ENCODE assay signal across 1 cellular context in the genomic region with DNA sequence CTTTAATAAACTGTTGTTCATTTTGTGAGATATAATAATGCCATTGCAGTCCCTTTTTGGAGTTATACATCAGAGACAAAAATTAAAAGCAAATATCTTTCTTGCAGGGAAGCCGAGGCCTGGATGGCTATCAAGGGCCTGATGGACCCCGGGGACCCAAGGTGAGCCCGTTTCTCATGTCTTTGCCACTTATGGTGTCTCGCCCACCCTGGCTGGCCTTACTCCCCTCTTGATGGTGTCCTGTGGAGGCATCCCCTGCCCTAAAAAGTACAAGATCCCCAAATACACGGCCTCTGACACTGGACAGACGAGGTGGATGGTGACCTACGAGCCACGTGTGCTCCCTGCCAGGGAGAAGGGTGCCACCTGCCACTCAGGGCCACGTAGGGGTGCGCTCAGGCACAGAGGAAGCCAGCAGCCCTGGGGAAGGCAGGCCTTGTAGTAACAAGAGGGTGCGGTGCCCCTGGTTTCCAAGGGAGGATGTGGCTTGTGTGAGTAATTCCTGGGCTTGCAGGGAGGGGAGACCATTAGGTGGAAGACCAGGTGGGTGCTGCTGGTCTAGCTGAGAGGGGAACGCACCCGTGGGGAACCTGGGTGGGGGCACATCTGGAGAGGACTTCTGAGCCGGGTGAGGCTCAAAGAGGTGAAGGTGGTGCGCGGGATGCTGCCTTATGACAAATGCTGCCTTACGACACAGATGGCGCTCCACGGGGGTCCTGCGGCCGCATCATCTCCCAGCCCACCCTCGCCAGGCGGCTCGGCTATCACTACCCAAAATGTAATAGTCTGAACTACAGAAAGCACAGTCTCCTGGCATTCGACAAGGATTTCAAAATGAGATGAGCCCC.
TF ChIP-seq lines count a peak whose summit lies in the region.

No MANE protein-coding gene starts in this region.

TF ChIP-seq in IMR-90, 13 proteins besides CTCF, POLR2A, EP300 and RAD21:
- TF ChIP-seq SMC3 (IDR thresholded peaks at IDR 0.05; ENCODE audit: low read depth, low read length) (no peak), RCOR1 (IDR thresholded peaks at IDR 0.05; ENCODE audit: insufficient replicate concordance, low read length) (no peak), RFX5 (IDR thresholded peaks at IDR 0.05; ENCODE audit: low read depth, low read length) (no peak), NFE2L2 (IDR thresholded peaks at IDR 0.05; ENCODE audit: low read depth, low read length) (no peak), BHLHE40 (IDR thresholded peaks at IDR 0.05; ENCODE audit: low read depth, low read length) (no peak), CEBPB (IDR thresholded peaks at IDR 0.05; ENCODE audit: low read depth, low read length) (no peak), CHD1 (IDR thresholded peaks at IDR 0.05; ENCODE audit: low read depth, low read length) (no peak), MAZ (IDR thresholded peaks at IDR 0.05; ENCODE audit: borderline replicate concordance, low read depth, low read length) (no peak), MAFK (IDR thresholded peaks at IDR 0.05; ENCODE audit: low read depth, low read length) (no peak), MXI1 (IDR thresholded peaks at IDR 0.05; ENCODE audit: borderline replicate concordance, low read depth, low read length) (no peak)
- TF ChIP-seq, protein P1, sequence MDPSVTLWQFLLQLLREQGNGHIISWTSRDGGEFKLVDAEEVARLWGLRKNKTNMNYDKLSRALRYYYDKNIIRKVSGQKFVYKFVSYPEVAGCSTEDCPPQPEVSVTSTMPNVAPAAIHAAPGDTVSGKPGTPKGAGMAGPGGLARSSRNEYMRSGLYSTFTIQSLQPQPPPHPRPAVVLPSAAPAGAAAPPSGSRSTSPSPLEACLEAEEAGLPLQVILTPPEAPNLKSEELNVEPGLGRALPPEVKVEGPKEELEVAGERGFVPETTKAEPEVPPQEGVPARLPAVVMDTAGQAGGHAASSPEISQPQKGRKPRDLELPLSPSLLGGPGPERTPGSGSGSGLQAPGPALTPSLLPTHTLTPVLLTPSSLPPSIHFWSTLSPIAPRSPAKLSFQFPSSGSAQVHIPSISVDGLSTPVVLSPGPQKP (IDR thresholded peaks at IDR 0.05; ENCODE audit: borderline replicate concordance, low read depth, low read length): no peak
- TF ChIP-seq, protein P2, sequence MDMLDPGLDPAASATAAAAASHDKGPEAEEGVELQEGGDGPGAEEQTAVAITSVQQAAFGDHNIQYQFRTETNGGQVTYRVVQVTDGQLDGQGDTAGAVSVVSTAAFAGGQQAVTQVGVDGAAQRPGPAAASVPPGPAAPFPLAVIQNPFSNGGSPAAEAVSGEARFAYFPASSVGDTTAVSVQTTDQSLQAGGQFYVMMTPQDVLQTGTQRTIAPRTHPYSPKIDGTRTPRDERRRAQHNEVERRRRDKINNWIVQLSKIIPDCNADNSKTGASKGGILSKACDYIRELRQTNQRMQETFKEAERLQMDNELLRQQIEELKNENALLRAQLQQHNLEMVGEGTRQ (IDR thresholded peaks at IDR 0.05; ENCODE audit: low read depth, low read length): no peak
